In genomic region chr6:85364354-85364753, GRCh38 we compare ENCODE assay signal across 11 cellular contexts.
A peak's percentile ranks its signal among the peaks of the same experiment; 100 is the strongest.
DNase-seq lines count a peak whose midpoint lies in the region; ATAC-seq and TF ChIP-seq lines count a peak whose summit lies in the region.
"Had no signal": no experiment of that assay in that cellular context is flagged by ENCODE, and none has a peak within 500 bp of the region (broad histone marks: within the 10 kb centered on the region; RNA-seq: fewer than 3 reads in every experiment).

No MANE protein-coding gene starts in this region.

- H3K4me3 ChIP-seq in neural progenitor cell, result no peak overlapping the region

- no peaks in the 10 kb centered on the region for H3K79me2 ChIP-seq in neural progenitor cell (ENCODE audit: low read depth)

- peak; percentile 76 for ATAC-seq in GM18508 (IDR thresholded peaks at IDR 0.05; ENCODE audit: insufficient read depth, unreplicated experiment)
- peak; percentile 53 for ATAC-seq in HG03097 (IDR thresholded peaks at IDR 0.05; ENCODE audit: low FRiP score, unreplicated experiment)

- H3K36me3 Mint-ChIP-seq in neural progenitor cell, result no peaks in the 10 kb centered on the region
- H3K36me3 Mint-ChIP-seq: IgD-negative memory B cell had no signal

- H3K27ac ChIP-seq in neural progenitor cell, result no peak overlapping the region

- no peaks in the 10 kb centered on the region for H3K27me3 ChIP-seq in neural progenitor cell

- H3K27ac Mint-ChIP-seq in neural progenitor cell, result no peak overlapping the region
- H3K27ac Mint-ChIP-seq: IgD-negative memory B cell had no signal

- H3K4me3 Mint-ChIP-seq in neural progenitor cell, result no peak overlapping the region
- H3K4me3 Mint-ChIP-seq: IgD-negative memory B cell had no signal

- no peaks in the 10 kb centered on the region for H3K9me3 ChIP-seq in neural progenitor cell (ENCODE audit: low read depth)

- no peaks in the 10 kb centered on the region for H3K27me3 Mint-ChIP-seq in neural progenitor cell (ENCODE audit: insufficient read depth, low read depth)
- H3K27me3 Mint-ChIP-seq: IgD-negative memory B cell had no signal

- no peak overlapping the region for H2AFZ ChIP-seq in neural progenitor cell (replicated peaks)

- H3F3A ChIP-seq in neural progenitor cell (ENCODE audit: low read depth), result no peaks in the 10 kb centered on the region

- no peak for TF ChIP-seq CTCF in neural progenitor cell (IDR thresholded peaks at IDR 0.05)

- no peak overlapping the region for H3K9ac ChIP-seq in neural progenitor cell

- no peaks in the 10 kb centered on the region for H3K4me1 ChIP-seq in neural progenitor cell

- H3K36me3 ChIP-seq in neural progenitor cell, result no peaks in the 10 kb centered on the region

- no peaks in the 10 kb centered on the region for H3K9me3 Mint-ChIP-seq in neural progenitor cell
- H3K9me3 Mint-ChIP-seq: IgD-negative memory B cell had no signal

- no peaks in the 10 kb centered on the region for H4K20me1 ChIP-seq in neural progenitor cell (ENCODE audit: low read depth)

- no peak overlapping the region for H3K4me2 ChIP-seq in neural progenitor cell

- DNase-seq in T1000 (lab: John Stamatoyannopoulos, UW) (peak; percentile 24), kidney tubule cell (ENCODE audit: low spot score) (peak; percentile 73), NCI-H1092 treated with DMSO at 0.1 percent for 48 hours (lab: John Stamatoyannopoulos, UW) (no peak), hepatic stellate cell (ENCODE audit: low spot score) (no peak), neural progenitor cell (ENCODE audit: low spot score) (no peak), D341Med (ENCODE audit: low spot score) (no peak)
- DNase-seq: GF-D8, NCI-H82 had no signal

- H3K4me1 Mint-ChIP-seq in neural progenitor cell, result no peaks in the 10 kb centered on the region
- H3K4me1 Mint-ChIP-seq: IgD-negative memory B cell had no signal

Comparison
In these comparisons a context has a peak if more than half of its experiments do, and no peak if none do; other contexts are left out.
1. DNase-seq: peak in T1000 (single experiment) and kidney tubule cell (single experiment); none in NCI-H1092 treated with DMSO at 0.1 percent for 48 hours (single experiment), hepatic stellate cell (single experiment), neural progenitor cell (single experiment) and D341Med (single experiment).